In genomic region chr12:109236257-109236656, GRCh38 we compare ENCODE assay signal across 1 cellular context.
A peak's percentile ranks its signal among the peaks of the same experiment; 100 is the strongest.
TF ChIP-seq lines count a peak whose summit lies in the region.

No MANE protein-coding gene starts in this region.

TF ChIP-seq in HepG2, 621 proteins besides CTCF, POLR2A, EP300 and RAD21:
- TF ChIP-seq ZBTB40 (IDR thresholded peaks at IDR 0.05) (peak; percentile 39), ZBTB40 (CRISPR knock-in tag; IDR thresholded peaks at IDR 0.05) (peak; percentile 93), ZNF7 (CRISPR knock-in tag; IDR thresholded peaks at IDR 0.05) (no peak)
